ENCODE assay signal across 3 cellular contexts in genomic region chr7:73360590-73360989, GRCh38. TPM values are rescaled to one million over a fixed set of nuclear protein-coding genes. Genes with fewer than 3 reads are reported as not detected.
"Had no signal": no experiment of that assay in that cellular context is flagged by ENCODE, and none has a peak within 500 bp of the region (broad histone marks: within the 10 kb centered on the region; RNA-seq: fewer than 3 reads in every experiment).

No MANE protein-coding gene starts in this region.

RNA-seq across cellular contexts. Expression of gene FKBP6, which starts 32.6 kb away (rescaled TPM):
- total RNA-seq: LHCN-M2, M059J, MCF 10A had no signal

RNA-seq across cellular contexts. Expression of gene TRIM50, which starts 32.7 kb away (rescaled TPM):
- total RNA-seq: LHCN-M2, M059J, MCF 10A had no signal
